Comparison of ENCODE assay signal across 17 cellular contexts in the genomic region with DNA sequence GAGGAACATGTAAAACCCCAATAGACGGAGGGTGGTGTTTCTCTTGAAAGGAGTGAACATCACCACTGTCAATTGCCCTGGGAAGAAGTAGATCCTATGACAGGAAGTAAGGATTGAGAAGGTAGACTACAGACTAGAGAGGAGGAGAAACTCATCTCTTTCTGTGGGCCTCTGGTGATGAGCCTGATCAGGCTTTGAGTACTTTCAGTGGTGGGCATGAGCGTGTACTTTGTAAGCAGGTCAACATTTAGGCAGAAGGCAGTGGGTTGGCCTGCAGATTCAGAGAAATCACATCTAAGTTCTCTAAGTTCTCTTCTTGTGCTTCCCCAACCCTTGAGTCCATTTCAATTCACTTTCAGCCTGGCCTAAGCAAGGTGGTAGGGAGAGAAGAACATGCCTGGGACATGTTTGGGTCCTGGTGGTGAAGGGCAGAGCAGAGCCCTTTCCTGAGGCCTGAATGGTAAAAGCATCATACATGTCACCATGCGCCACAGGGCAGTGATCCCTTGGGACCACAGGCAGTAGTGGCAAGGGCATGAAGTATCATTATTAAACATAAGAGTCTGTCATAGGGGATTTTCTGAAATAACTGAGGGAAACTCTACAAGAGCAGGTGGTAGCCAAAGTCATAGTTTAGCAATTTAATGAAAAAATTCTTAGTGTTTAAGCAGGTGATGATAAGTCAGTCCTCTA. TPM values are rescaled to one million over a fixed set of nuclear protein-coding genes. Genes with fewer than 3 reads are reported as not detected.
A peak's percentile ranks its signal among the peaks of the same experiment; 100 is the strongest.
DNase-seq lines count a peak whose midpoint lies in the region; ATAC-seq and TF ChIP-seq lines count a peak whose summit lies in the region.
"Had no signal": no experiment of that assay in that cellular context is flagged by ENCODE, and none has a peak within 500 bp of the region (broad histone marks: within the 10 kb centered on the region; RNA-seq: fewer than 3 reads in every experiment).

No MANE protein-coding gene starts in this region.

- H4K20me1 ChIP-seq in hepatocyte (ENCODE audit: insufficient read depth, poor library complexity, severe bottlenecking), result no peaks in the 10 kb centered on the region

- intact Hi-C loops in activated CD4-positive, alpha-beta T cell treated with anti-CD3 and anti-CD28 coated beads for 36 hours (cut with DNase I, micrococcal nuclease), result no loop called here

- H3K4me3 ChIP-seq in coronary artery (no peak overlapping the region), hepatocyte (no peak overlapping the region)
- H3K4me3 ChIP-seq: K562 had no signal

- TF ChIP-seq CTCF in GM20000 (IDR thresholded peaks at IDR 0.05; ENCODE audit: extremely low read depth, missing control alignments), result no peak
- TF ChIP-seq CTCF in coronary artery (IDR thresholded peaks at IDR 0.05), result no peak
- no peak for TF ChIP-seq CTCF in hepatocyte (IDR thresholded peaks at IDR 0.05; ENCODE audit: poor library complexity)

- H2AFZ ChIP-seq in hepatocyte, result no peak overlapping the region

- H3K27ac Mint-ChIP-seq in activated CD4-positive, alpha-beta T cell treated with anti-CD3 and anti-CD28 coated beads for 36 hours, result peak overlapping the region; percentile 2

- H3K4me1 Mint-ChIP-seq in activated CD4-positive, alpha-beta T cell treated with anti-CD3 and anti-CD28 coated beads for 36 hours, result no peaks in the 10 kb centered on the region

- no peaks in the 10 kb centered on the region for H3K27me3 ChIP-seq in hepatocyte
- H3K27me3 ChIP-seq: neutrophil had no signal

- no peaks in the 10 kb centered on the region for H3K9me3 Mint-ChIP-seq in activated CD4-positive, alpha-beta T cell treated with anti-CD3 and anti-CD28 coated beads for 36 hours (ENCODE audit: low read depth)

- H3K9me2 ChIP-seq in hepatocyte (replicated peaks; ENCODE audit: insufficient read depth), result no peaks in the 10 kb centered on the region

- POLR2A ChIA-PET in activated CD4-positive, alpha-beta T cell treated with anti-CD3 and anti-CD28 coated beads for 36 hours (lab: Charles Lee), result no interaction called here

- WGBS in hepatocyte (ENCODE audit: low lambda C conversion rate, missing lambda C conversion rate), result 92% methylated on average over 3 of the region's 3 CpGs

- no peaks in the 10 kb centered on the region for H3K9me3 ChIP-seq in hepatocyte (ENCODE audit: low read depth)
- H3K9me3 ChIP-seq: neutrophil had no signal

- CTCF ChIA-PET in activated CD4-positive, alpha-beta T cell treated with anti-CD3 and anti-CD28 coated beads for 36 hours (lab: Charles Lee), result interaction anchor here (0.9 kb wide), 1 partner anchor 187 kb away, joined by 3 read pairs; no protein-coding TSS in a partner anchor

- H3K27me3 Mint-ChIP-seq in activated CD4-positive, alpha-beta T cell treated with anti-CD3 and anti-CD28 coated beads for 36 hours, result no peaks in the 10 kb centered on the region

- H3K27ac ChIP-seq in coronary artery, result no peak overlapping the region
- no peak overlapping the region for H3K27ac ChIP-seq in hepatocyte
- H3K27ac ChIP-seq: neutrophil had no signal

- no peak overlapping the region for H3K4me2 ChIP-seq in hepatocyte

- no peak for ATAC-seq in activated CD4-positive, alpha-beta T cell treated with anti-CD3 and anti-CD28 coated beads for 36 hours
- peak; percentile 59 for ATAC-seq in HG03097 (IDR thresholded peaks at IDR 0.05; ENCODE audit: low FRiP score, unreplicated experiment)
- ATAC-seq: K562, left ventricle myocardium superior, Panc1 had no signal

- H3K36me3 ChIP-seq in hepatocyte (replicated peaks; ENCODE audit: insufficient read depth, low read depth), result no peaks in the 10 kb centered on the region
- H3K36me3 ChIP-seq: neutrophil had no signal

- no peak overlapping the region for H3K4me3 Mint-ChIP-seq in activated CD4-positive, alpha-beta T cell treated with anti-CD3 and anti-CD28 coated beads for 36 hours

- no peak for DNase-seq in activated CD4-positive, alpha-beta T cell treated with anti-CD3 and anti-CD28 coated beads for 36 hours
- no peak for DNase-seq in activated CD4-positive, alpha-beta T cell treated with anti-CD3 and anti-CD28 coated beads for 48 hours
- peak; percentile 29 for DNase-seq in GM20000 (ENCODE audit: low spot score)
- peak; percentile 48 for DNase-seq in germinal center (ENCODE audit: low spot score)
- no peak for DNase-seq in coronary artery (ENCODE audit: low spot score)
- no peak for DNase-seq in hepatocyte (ENCODE audit: low spot score)
- DNase-seq in HuH-7.5 (ENCODE audit: low spot score), result no peak
- DNase-seq: 8988T; activated CD8-positive, alpha-beta memory T cell treated with anti-CD3 and anti-CD28 coated beads, Interleukin-2, amount 50 U/mL, for 48 hours; aorta; left ventricle myocardium superior; NCI-H2081 had no signal

- no peaks in the 10 kb centered on the region for H3K36me3 Mint-ChIP-seq in activated CD4-positive, alpha-beta T cell treated with anti-CD3 and anti-CD28 coated beads for 36 hours (ENCODE audit: low read depth)

- no peaks in the 10 kb centered on the region for H3K4me1 ChIP-seq in hepatocyte (ENCODE audit: insufficient read depth)

- no peaks in the 10 kb centered on the region for H3K79me2 ChIP-seq in hepatocyte

RNA-seq across cellular contexts. Expression of a gene that starts 56.4 kb away (rescaled TPM):
- total RNA-seq in activated CD4-positive, alpha-beta T cell treated with anti-CD3 and anti-CD28 coated beads for 36 hours, result not detected
- 99.9 and 105 TPM in 2 replicates for total RNA-seq in hepatocyte
- polyA plus RNA-seq in hepatocyte, result 43.4 and 49.5 TPM in 2 replicates
- total RNA-seq: K562; T-helper 2 cell treated with Interferon-gamma antibody and Interleukin-4, amounts not matched to agents 100 ng/mL and 5 ng/mL, for 36 hours had no signal
- polyA plus RNA-seq: K562 had no signal

Comparison
In these comparisons a context has a peak if more than half of its experiments do, and no peak if none do; other contexts are left out.
1. DNase-seq: peak in GM20000 (single experiment) and germinal center (single experiment); none in activated CD4-positive, alpha-beta T cell treated with anti-CD3 and anti-CD28 coated beads for 36 hours (single experiment), activated CD4-positive, alpha-beta T cell treated with anti-CD3 and anti-CD28 coated beads for 48 hours (single experiment), coronary artery (single experiment), hepatocyte (single experiment) and HuH-7.5 (single experiment).
2. RNA of a gene that starts 56.4 kb away (total RNA-seq): 99.9 to 105 TPM in hepatocyte; not detected in activated CD4-positive, alpha-beta T cell treated with anti-CD3 and anti-CD28 coated beads for 36 hours; every median in the first group is over 10 times any median in the second.